Comparison of ENCODE assay signal across 14 cellular contexts in genomic region chr17:61404702-61405046, GRCh38. TPM values are rescaled to one million over a fixed set of nuclear protein-coding genes. Genes with fewer than 3 reads are reported as not detected.
DNase-seq lines count a peak whose midpoint lies in the region; ATAC-seq and TF ChIP-seq lines count a peak whose summit lies in the region.
"Had no signal": no experiment of that assay in that cellular context is flagged by ENCODE, and none has a peak within 500 bp of the region (broad histone marks: within the 10 kb centered on the region; RNA-seq: fewer than 3 reads in every experiment).

No MANE protein-coding gene starts in this region.

- CTCF ChIA-PET in CD8-positive, alpha-beta T cell (lab: Charles Lee): interaction anchor here (0.8 to 1.0 kb wide), 2 partner anchors 13 to 14 kb away, joined by 3 read pairs; no protein-coding TSS in a partner anchor
- CTCF ChIA-PET in T-cell (lab: Charles Lee): interaction anchor here in 1 of 2 donors (0.6 kb wide), 1 partner anchor 155 kb away, joined by 3 read pairs; no protein-coding TSS in a partner anchor

- H3K36me3 ChIP-seq in CD8-positive, alpha-beta T cell (ENCODE audit: insufficient read depth, low read length): no peaks in the 10 kb centered on the region
- H3K36me3 ChIP-seq in hepatocyte (replicated peaks; ENCODE audit: insufficient read depth, low read depth): no peaks in the 10 kb centered on the region
- H3K36me3 ChIP-seq in skeletal muscle satellite cell (ENCODE audit: insufficient read depth, low read length): peaks cover 58% of the 10 kb centered on the region
- peaks cover 78% of the 10 kb centered on the region for H3K36me3 ChIP-seq in BE2C
- H3K36me3 ChIP-seq: ovary had no signal

- intact Hi-C loops in CD8-positive, alpha-beta T cell (cut with DNase I, micrococcal nuclease): no loop called here

- H3K4me3 Mint-ChIP-seq in CD8-positive, alpha-beta T cell: peak overlapping the region; percentile 73
- H3K4me3 Mint-ChIP-seq in T-cell: peak overlapping the region in 2 of 3 donors; percentile 39 to 66

- H3K9me3 Mint-ChIP-seq in CD8-positive, alpha-beta T cell: no peaks in the 10 kb centered on the region
- no peaks in the 10 kb centered on the region for H3K9me3 Mint-ChIP-seq in T-cell
- H3K9me3 Mint-ChIP-seq: activated naive CD4-positive, alpha-beta T cell treated with anti-CD3 and anti-CD28 coated beads, Interleukin-2, amount 50 U/mL, for 24 hours had no signal

- no peaks in the 10 kb centered on the region for H3K9me2 ChIP-seq in hepatocyte (replicated peaks; ENCODE audit: insufficient read depth)

- H2AFZ ChIP-seq in hepatocyte: no peak overlapping the region

- peak overlapping the region; percentile 99 for H3K4me2 ChIP-seq in hepatocyte
- H3K4me2 ChIP-seq in skeletal muscle satellite cell (ENCODE audit: low read length): peak overlapping the region; percentile 66

- no peak for ATAC-seq in CD8-positive, alpha-beta T cell
- no peak for ATAC-seq in T-cell (replicated peaks in 1 of 4)
- ATAC-seq: activated CD4-positive, CD25-positive, alpha-beta regulatory T cell treated with anti-CD3 and anti-CD28 coated beads, Interleukin-2, amount 50 U/mL, for 24 hours; K562 had no signal

- H3K4me3 ChIP-seq in CD8-positive, alpha-beta T cell (ENCODE audit: low read depth, low read length): peak overlapping the region; percentile 11
- H3K4me3 ChIP-seq in hepatocyte (peak overlapping the region; percentile 65), skeletal muscle satellite cell (ENCODE audit: low read length) (no peak overlapping the region), BE2C (ENCODE audit: low read depth, low read length) (no peak overlapping the region)
- H3K4me3 ChIP-seq: K562 had no signal

- POLR2A ChIA-PET in CD8-positive, alpha-beta T cell (lab: Charles Lee): no interaction called here
- POLR2A ChIA-PET in T-cell (lab: Charles Lee): no interaction called here

- H3K27ac Mint-ChIP-seq in CD8-positive, alpha-beta T cell: no peak overlapping the region
- no peak overlapping the region for H3K27ac Mint-ChIP-seq in T-cell
- H3K27ac Mint-ChIP-seq: activated naive CD4-positive, alpha-beta T cell treated with anti-CD3 and anti-CD28 coated beads, Interleukin-2, amount 50 U/mL, for 24 hours had no signal

- H3K9ac ChIP-seq in skeletal muscle satellite cell (ENCODE audit: low read depth, low read length): peak overlapping the region; percentile 18

- H3K27me3 ChIP-seq in CD8-positive, alpha-beta T cell (ENCODE audit: insufficient read depth, low read length): peaks cover 66% of the 10 kb centered on the region
- H3K27me3 ChIP-seq in hepatocyte: peaks cover 75% of the 10 kb centered on the region
- H3K27me3 ChIP-seq in skeletal muscle satellite cell (ENCODE audit: control insufficient read depth, insufficient read depth, low read length): no peaks in the 10 kb centered on the region
- no peaks in the 10 kb centered on the region for H3K27me3 ChIP-seq in BE2C
- H3K27me3 ChIP-seq: ovary had no signal

- peaks cover 65% of the 10 kb centered on the region for H3K27me3 Mint-ChIP-seq in CD8-positive, alpha-beta T cell (ENCODE audit: low read depth)
- H3K27me3 Mint-ChIP-seq in T-cell: peaks cover 47 to 76% of the 10 kb centered on the region in 2 donors

- peaks cover 86% of the 10 kb centered on the region for H3K79me2 ChIP-seq in hepatocyte

- no peak overlapping the region for H3K27ac ChIP-seq in CD8-positive, alpha-beta T cell (ENCODE audit: low read depth, low read length)
- H3K27ac ChIP-seq in hepatocyte: peak overlapping the region; percentile 99

- peaks cover 45% of the 10 kb centered on the region for H3K4me1 Mint-ChIP-seq in CD8-positive, alpha-beta T cell (ENCODE audit: low read depth)
- peaks cover 43 to 52% (median 47%) of the 10 kb centered on the region in 3 donors for H3K4me1 Mint-ChIP-seq in T-cell

- H3K36me3 Mint-ChIP-seq in CD8-positive, alpha-beta T cell: no peaks in the 10 kb centered on the region
- H3K36me3 Mint-ChIP-seq in T-cell: no peaks in the 10 kb centered on the region

- H3K4me1 ChIP-seq in CD8-positive, alpha-beta T cell (ENCODE audit: insufficient read depth, low read length): peaks cover 58% of the 10 kb centered on the region
- H3K4me1 ChIP-seq in hepatocyte (ENCODE audit: insufficient read depth): peaks cover 16% of the 10 kb centered on the region
- peaks cover 34% of the 10 kb centered on the region for H3K4me1 ChIP-seq in skeletal muscle satellite cell (ENCODE audit: control insufficient read depth, insufficient read depth, low read length)
- peaks cover 12% of the 10 kb centered on the region for H3K4me1 ChIP-seq in BE2C

- H3K9me3 ChIP-seq in CD8-positive, alpha-beta T cell (ENCODE audit: low read length): no peaks in the 10 kb centered on the region
- no peaks in the 10 kb centered on the region for H3K9me3 ChIP-seq in hepatocyte (ENCODE audit: low read depth)
- no peaks in the 10 kb centered on the region for H3K9me3 ChIP-seq in skeletal muscle satellite cell (replicated peaks; ENCODE audit: low read length)
- no peaks in the 10 kb centered on the region for H3K9me3 ChIP-seq in BE2C
- H3K9me3 ChIP-seq: ovary had no signal

- DNase-seq in CD8-positive, alpha-beta T cell: no peak
- no peak for DNase-seq in T-cell
- DNase-seq in hepatocyte (ENCODE audit: low spot score): no peak
- DNase-seq in BE2C: no peak
- DNase-seq in medulla oblongata (ENCODE audit: extremely low spot score): no peak
- no peak for DNase-seq in HuH-7 (ENCODE audit: low spot score)
- DNase-seq in NCI-H526 (lab: John Stamatoyannopoulos, UW): no peak
- DNase-seq: DMS 273 treated with DMSO at 0.1 percent for 48 hours, NCI-H2227 treated with DMSO at 0.1 percent for 48 hours had no signal

- WGBS in hepatocyte (ENCODE audit: low lambda C conversion rate, missing lambda C conversion rate): 20% methylated on average over 11 of the region's 29 CpGs

- H4K20me1 ChIP-seq in hepatocyte (ENCODE audit: insufficient read depth, poor library complexity, severe bottlenecking): peaks cover 24% of the 10 kb centered on the region

- TF ChIP-seq CTCF in CD8-positive, alpha-beta T cell (IDR thresholded peaks at IDR 0.05): no peak
- TF ChIP-seq CTCF in hepatocyte (IDR thresholded peaks at IDR 0.05; ENCODE audit: poor library complexity): no peak
- no peak for TF ChIP-seq CTCF in BE2C (IDR thresholded peaks at IDR 0.05; ENCODE audit: low read depth, low read length)

RNA-seq across cellular contexts. Expression of gene TBX2, which starts 5.0 kb away (rescaled TPM):
- not detected for total RNA-seq in CD8-positive, alpha-beta T cell
- under 1 TPM in 3 of 5 donors, not detected in 2; 0.26 to 0.82 (median 0.32) TPM for total RNA-seq in T-cell
- 17.9 and 19.6 TPM in 2 replicates for total RNA-seq in hepatocyte
- 27.5 and 29.3 TPM in 2 replicates for polyA plus RNA-seq in hepatocyte
- 32.4 and 33.0 TPM in 2 replicates for total RNA-seq in skeletal muscle satellite cell (2012; rRNA removed)
- polyA plus RNA-seq in BE2C (2012; ENCODE audit: insufficient read depth, insufficient read length, low read depth): 107 TPM
- polyA plus RNA-seq: K562 had no signal

RNA-seq across cellular contexts. Expression of gene TBX4, which starts 47.5 kb away (rescaled TPM):
- not detected for total RNA-seq in CD8-positive, alpha-beta T cell
- total RNA-seq in T-cell (not detected), hepatocyte (15.4 and 36.2 TPM in 2 replicates)
- 11.6 and 13.9 TPM in 2 replicates for polyA plus RNA-seq in hepatocyte
- total RNA-seq in skeletal muscle satellite cell (2012; rRNA removed): under 0.01 and 0.51 TPM in 2 replicates
- polyA plus RNA-seq in BE2C (2012; ENCODE audit: insufficient read depth, insufficient read length, low read depth): 1.6 TPM
- total RNA-seq: K562 had no signal
- polyA plus RNA-seq: K562, ovary had no signal

Comparison
In these comparisons a context has a peak if more than half of its experiments do, and no peak if none do; other contexts are left out.
1. H3K4me3 ChIP-seq: peak in CD8-positive, alpha-beta T cell (single experiment) and hepatocyte (single experiment); none in skeletal muscle satellite cell (single experiment) and BE2C (single experiment).
2. RNA of gene TBX2, which starts 5.0 kb away (total RNA-seq): 17.9 to 19.6 TPM in hepatocyte; 0.26 to 0.82 TPM in T-cell and not detected in CD8-positive, alpha-beta T cell; every median in the first group is over 10 times any median in the second.
3. RNA of gene TBX4, which starts 47.5 kb away (total RNA-seq): 15.4 to 36.2 TPM in hepatocyte; not detected in T-cell and not detected in CD8-positive, alpha-beta T cell; every median in the first group is over 10 times any median in the second.